ENCODE assay signal across 16 cellular contexts in genomic region chr4:146113171-146113570, GRCh38.
A peak's percentile ranks its signal among the peaks of the same experiment; 100 is the strongest.
DNase-seq lines count a peak whose midpoint lies in the region; ATAC-seq and TF ChIP-seq lines count a peak whose summit lies in the region.
"Had no signal": no experiment of that assay in that cellular context is flagged by ENCODE, and none has a peak within 500 bp of the region (broad histone marks: within the 10 kb centered on the region; RNA-seq: fewer than 3 reads in every experiment).

No MANE protein-coding gene starts in this region.

- H3K27ac ChIP-seq in Karpas-422 (ENCODE audit: low read length) (no peak overlapping the region), upper lobe of left lung (no peak overlapping the region), right atrium auricular region (no peak overlapping the region)
- H3K27ac ChIP-seq in CD8-positive, alpha-beta memory T cell (ENCODE audit: low read depth, low read length): no peak overlapping the region

- CTCF ChIA-PET in CD8-positive, alpha-beta memory T cell (lab: Charles Lee): no interaction called here
- CTCF ChIA-PET in activated CD4-positive, alpha-beta memory T cell treated with anti-CD3 and anti-CD28 coated beads, Interleukin-2, amount 10 ng/mL, durations not matched to agents 7 days and 5 days (lab: Charles Lee): no interaction called here

- H3K9ac ChIP-seq in Karpas-422 (ENCODE audit: low read length): no peak overlapping the region

- H3K4me1 Mint-ChIP-seq in CD14-positive monocyte: peaks cover 69% of the 10 kb centered on the region
- peaks cover 54% of the 10 kb centered on the region for H3K4me1 Mint-ChIP-seq in dendritic cell treated with granulocyte-macrophage colony-stimulating factor and Interleukin-4, amounts not matched to agents 40 ng/mL and 50 ng/mL, for 4 days (ENCODE audit: low read depth)
- H3K4me1 Mint-ChIP-seq in CD8-positive, alpha-beta memory T cell: no peaks in the 10 kb centered on the region
- no peaks in the 10 kb centered on the region for H3K4me1 Mint-ChIP-seq in activated CD4-positive, alpha-beta memory T cell treated with anti-CD3 and anti-CD28 coated beads, Interleukin-2, amount 10 ng/mL, durations not matched to agents 7 days and 5 days
- H3K4me1 Mint-ChIP-seq: GM23338 had no signal

- intact Hi-C loops in CD14-positive monocyte (cut with micrococcal nuclease): no loop called here
- intact Hi-C loops in dendritic cell treated with granulocyte-macrophage colony-stimulating factor and Interleukin-4, amounts not matched to agents 40 ng/mL and 50 ng/mL, for 4 days (cut with micrococcal nuclease): no loop called here

- TF ChIP-seq CTCF in CD14-positive monocyte (IDR thresholded peaks at IDR 0.05) (no peak), upper lobe of left lung (IDR thresholded peaks at IDR 0.05) (no peak), right atrium auricular region (IDR thresholded peaks at IDR 0.05) (no peak)

- H2AFZ ChIP-seq in Karpas-422 (ENCODE audit: low read length): no peak overlapping the region
- H2AFZ ChIP-seq: GM23338 had no signal

- H3K27me3 ChIP-seq in Karpas-422 (ENCODE audit: low read length): no peaks in the 10 kb centered on the region
- H3K27me3 ChIP-seq in upper lobe of left lung: no peaks in the 10 kb centered on the region
- no peaks in the 10 kb centered on the region for H3K27me3 ChIP-seq in CD8-positive, alpha-beta memory T cell (ENCODE audit: insufficient read depth, low read length, poor library complexity, severe bottlenecking)
- no peaks in the 10 kb centered on the region for H3K27me3 ChIP-seq in right atrium auricular region

- peak overlapping the region in 4 of 7 donors; percentile 53 to 83 (median 72) for H3K27ac Mint-ChIP-seq in CD14-positive monocyte
- peak overlapping the region; percentile 15 for H3K27ac Mint-ChIP-seq in dendritic cell treated with granulocyte-macrophage colony-stimulating factor and Interleukin-4, amounts not matched to agents 40 ng/mL and 50 ng/mL, for 4 days
- H3K27ac Mint-ChIP-seq in CD8-positive, alpha-beta memory T cell: peak overlapping the region in 1 of 8 donors; percentile 15
- H3K27ac Mint-ChIP-seq in activated CD4-positive, alpha-beta memory T cell treated with anti-CD3 and anti-CD28 coated beads, Interleukin-2, amount 10 ng/mL, durations not matched to agents 7 days and 5 days: no peak overlapping the region
- H3K27ac Mint-ChIP-seq: CD4-positive, alpha-beta T cell; GM23338 had no signal

- H4K20me1 ChIP-seq in Karpas-422 (ENCODE audit: insufficient read depth, low read depth, low read length): no peaks in the 10 kb centered on the region

- no peak overlapping the region for H3K4me3 Mint-ChIP-seq in CD14-positive monocyte
- no peak overlapping the region for H3K4me3 Mint-ChIP-seq in dendritic cell treated with granulocyte-macrophage colony-stimulating factor and Interleukin-4, amounts not matched to agents 40 ng/mL and 50 ng/mL, for 4 days
- no peak overlapping the region for H3K4me3 Mint-ChIP-seq in CD8-positive, alpha-beta memory T cell
- H3K4me3 Mint-ChIP-seq in activated CD4-positive, alpha-beta memory T cell treated with anti-CD3 and anti-CD28 coated beads, Interleukin-2, amount 10 ng/mL, durations not matched to agents 7 days and 5 days: no peak overlapping the region
- H3K4me3 Mint-ChIP-seq: CD4-positive, alpha-beta T cell; GM23338 had no signal

- DNase-seq in CD14-positive monocyte (ENCODE audit: low spot score) (no peak), Karpas-422 (no peak), upper lobe of left lung (peak; percentile 23 to 24), right atrium auricular region (ENCODE audit: low spot score) (no peak)
- no peak for DNase-seq in CD8-positive, alpha-beta memory T cell
- DNase-seq in activated CD4-positive, alpha-beta memory T cell treated with anti-CD3 and anti-CD28 coated beads, Interleukin-2, amount 10 ng/mL, durations not matched to agents 7 days and 5 days: no peak
- DNase-seq: BE2C; C1 segment of cervical spinal cord; CD4-positive, alpha-beta T cell; DMS153; DMS79; GDM1; HCEC 1CT; KBM-7 had no signal

- no peaks in the 10 kb centered on the region for H3K9me2 ChIP-seq in Karpas-422 (replicated peaks; ENCODE audit: insufficient read depth, low read length)

- no peak overlapping the region for H3K4me3 ChIP-seq in Karpas-422 (ENCODE audit: low read length)
- H3K4me3 ChIP-seq in upper lobe of left lung: no peak overlapping the region
- no peak overlapping the region for H3K4me3 ChIP-seq in CD8-positive, alpha-beta memory T cell (ENCODE audit: low read length)
- no peak overlapping the region for H3K4me3 ChIP-seq in right atrium auricular region
- H3K4me3 ChIP-seq: GM23338 had no signal

- H3K9me3 ChIP-seq in Karpas-422 (ENCODE audit: low read length) (no peaks in the 10 kb centered on the region), upper lobe of left lung (no peaks in the 10 kb centered on the region), right atrium auricular region (no peaks in the 10 kb centered on the region)
- no peaks in the 10 kb centered on the region for H3K9me3 ChIP-seq in CD8-positive, alpha-beta memory T cell (ENCODE audit: low read length)
- H3K9me3 ChIP-seq: BE2C had no signal

- WGBS in upper lobe of left lung, 2 donors: 84 to 91% methylated on average over 10 of the region's 10 CpGs

- peaks cover 0 to 2% of the 10 kb centered on the region in 2 donors for H3K36me3 Mint-ChIP-seq in CD14-positive monocyte
- no peaks in the 10 kb centered on the region for H3K36me3 Mint-ChIP-seq in dendritic cell treated with granulocyte-macrophage colony-stimulating factor and Interleukin-4, amounts not matched to agents 40 ng/mL and 50 ng/mL, for 4 days (ENCODE audit: low read depth)
- no peaks in the 10 kb centered on the region for H3K36me3 Mint-ChIP-seq in CD8-positive, alpha-beta memory T cell
- no peaks in the 10 kb centered on the region for H3K36me3 Mint-ChIP-seq in activated CD4-positive, alpha-beta memory T cell treated with anti-CD3 and anti-CD28 coated beads, Interleukin-2, amount 10 ng/mL, durations not matched to agents 7 days and 5 days (ENCODE audit: low read depth)

- no peak for TF ChIP-seq POLR2A in upper lobe of left lung (IDR thresholded peaks at IDR 0.05)

- H3K79me2 ChIP-seq in Karpas-422 (ENCODE audit: low read length): peaks cover 10% of the 10 kb centered on the region; the same call in 1 of the 2 replicates

- H3K36me3 ChIP-seq in Karpas-422 (ENCODE audit: insufficient read depth, low read length) (peaks cover 20% of the 10 kb centered on the region), upper lobe of left lung (no peaks in the 10 kb centered on the region), right atrium auricular region (no peaks in the 10 kb centered on the region)
- H3K36me3 ChIP-seq in CD8-positive, alpha-beta memory T cell (ENCODE audit: insufficient read depth, low read length): no peaks in the 10 kb centered on the region
- H3K36me3 ChIP-seq: BE2C had no signal

- H3K27me3 Mint-ChIP-seq in CD14-positive monocyte (ENCODE audit: low read depth in 3 of 3): peaks cover 0 to 4% (median 3%) of the 10 kb centered on the region in 3 donors
- no peaks in the 10 kb centered on the region for H3K27me3 Mint-ChIP-seq in dendritic cell treated with granulocyte-macrophage colony-stimulating factor and Interleukin-4, amounts not matched to agents 40 ng/mL and 50 ng/mL, for 4 days
- H3K27me3 Mint-ChIP-seq in CD8-positive, alpha-beta memory T cell: peaks cover 9 to 46% of the 10 kb centered on the region in 2 donors
- H3K27me3 Mint-ChIP-seq in activated CD4-positive, alpha-beta memory T cell treated with anti-CD3 and anti-CD28 coated beads, Interleukin-2, amount 10 ng/mL, durations not matched to agents 7 days and 5 days: peaks cover 10% of the 10 kb centered on the region

- POLR2A ChIA-PET in CD8-positive, alpha-beta memory T cell (lab: Charles Lee): no interaction called here
- POLR2A ChIA-PET in activated CD4-positive, alpha-beta memory T cell treated with anti-CD3 and anti-CD28 coated beads, Interleukin-2, amount 10 ng/mL, durations not matched to agents 7 days and 5 days (lab: Charles Lee): no interaction called here

- H3K9me3 Mint-ChIP-seq in CD14-positive monocyte: peaks cover 0 to 17% (median 5%) of the 10 kb centered on the region in 7 donors
- H3K9me3 Mint-ChIP-seq in dendritic cell treated with granulocyte-macrophage colony-stimulating factor and Interleukin-4, amounts not matched to agents 40 ng/mL and 50 ng/mL, for 4 days: no peaks in the 10 kb centered on the region
- H3K9me3 Mint-ChIP-seq in CD8-positive, alpha-beta memory T cell: peaks cover 0 to 2% (median 0%) of the 10 kb centered on the region in 5 donors
- H3K9me3 Mint-ChIP-seq in activated CD4-positive, alpha-beta memory T cell treated with anti-CD3 and anti-CD28 coated beads, Interleukin-2, amount 10 ng/mL, durations not matched to agents 7 days and 5 days: no peaks in the 10 kb centered on the region
- H3K9me3 Mint-ChIP-seq: CD4-positive, alpha-beta T cell had no signal

- TF ChIP-seq EP300 in upper lobe of left lung (IDR thresholded peaks at IDR 0.05): no peak

- H3K4me2 ChIP-seq in Karpas-422 (ENCODE audit: low read depth, low read length, poor library complexity, severe bottlenecking): peak overlapping the region; percentile 46
- H3K4me2 ChIP-seq: GM23338 had no signal

- peak in 1 of 2 donors; percentile 17 for ATAC-seq in upper lobe of left lung (ENCODE audit: low FRiP score in 2 of 2)
- ATAC-seq: GM23338 had no signal

- H3K4me1 ChIP-seq in Karpas-422 (ENCODE audit: low read length): peaks cover 47% of the 10 kb centered on the region
- H3K4me1 ChIP-seq in upper lobe of left lung: no peaks in the 10 kb centered on the region
- H3K4me1 ChIP-seq in CD8-positive, alpha-beta memory T cell (ENCODE audit: insufficient read depth, low read length): no peaks in the 10 kb centered on the region
- H3K4me1 ChIP-seq in right atrium auricular region: no peaks in the 10 kb centered on the region
- H3K4me1 ChIP-seq: BE2C had no signal

Comparison
In these comparisons a context has a peak if more than half of its experiments do, and no peak if none do; other contexts are left out.
1. DNase-seq: peak in upper lobe of left lung (2 of 2); none in CD14-positive monocyte (single experiment), Karpas-422 (single experiment), CD8-positive, alpha-beta memory T cell (0 of 5), right atrium auricular region (single experiment) and activated CD4-positive, alpha-beta memory T cell treated with anti-CD3 and anti-CD28 coated beads, Interleukin-2, amount 10 ng/mL, durations not matched to agents 7 days and 5 days (single experiment).